2 cellular contexts compared by ENCODE assay signal in the genomic region with DNA sequence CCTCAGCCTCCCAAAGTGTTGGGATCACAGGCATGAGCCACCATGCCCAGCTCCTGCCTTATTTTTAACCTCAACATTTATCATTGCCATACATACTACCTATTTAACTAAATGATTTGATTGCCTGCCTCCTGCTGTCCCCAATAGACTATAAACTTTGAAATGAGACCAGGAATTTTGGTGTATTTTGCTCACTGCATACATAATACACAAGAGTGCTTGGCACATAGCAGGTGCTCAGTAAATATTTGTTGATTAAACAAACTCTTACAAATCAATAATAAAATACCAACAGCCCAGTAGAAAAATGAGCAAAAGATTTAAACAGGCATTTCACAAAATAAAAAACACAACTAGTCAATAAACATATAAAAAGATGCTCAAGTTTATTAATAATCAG.
TF ChIP-seq lines count a peak whose summit lies in the region.

No MANE protein-coding gene starts in this region.

TF ChIP-seq in liver, 16 proteins besides CTCF, POLR2A, EP300 and RAD21 (continued from another document):
- no peak for TF ChIP-seq TAF1 (conservative IDR thresholded peaks at IDR 0.05)
- TF ChIP-seq, protein P1, sequence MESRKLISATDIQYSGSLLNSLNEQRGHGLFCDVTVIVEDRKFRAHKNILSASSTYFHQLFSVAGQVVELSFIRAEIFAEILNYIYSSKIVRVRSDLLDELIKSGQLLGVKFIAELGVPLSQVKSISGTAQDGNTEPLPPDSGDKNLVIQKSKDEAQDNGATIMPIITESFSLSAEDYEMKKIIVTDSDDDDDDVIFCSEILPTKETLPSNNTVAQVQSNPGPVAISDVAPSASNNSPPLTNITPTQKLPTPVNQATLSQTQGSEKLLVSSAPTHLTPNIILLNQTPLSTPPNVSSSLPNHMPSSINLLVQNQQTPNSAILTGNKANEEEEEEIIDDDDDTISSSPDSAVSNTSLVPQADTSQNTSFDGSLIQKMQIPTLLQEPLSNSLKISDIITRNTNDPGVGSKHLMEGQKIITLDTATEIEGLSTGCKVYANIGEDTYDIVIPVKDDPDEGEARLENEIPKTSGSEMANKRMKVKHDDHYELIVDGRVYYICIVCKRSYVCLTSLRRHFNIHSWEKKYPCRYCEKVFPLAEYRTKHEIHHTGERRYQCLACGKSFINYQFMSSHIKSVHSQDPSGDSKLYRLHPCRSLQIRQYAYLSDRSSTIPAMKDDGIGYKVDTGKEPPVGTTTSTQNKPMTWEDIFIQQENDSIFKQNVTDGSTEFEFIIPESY (IDR thresholded peaks at IDR 0.05): peak; percentile 28
- TF ChIP-seq JUND (IDR thresholded peaks at IDR 0.05): peak in 1 of 2 donors; percentile 27
- TF ChIP-seq RXRA (IDR thresholded peaks at IDR 0.05): peak; percentile 40 to 57
- TF ChIP-seq FOXA2 (IDR thresholded peaks at IDR 0.05): peak; percentile 10
- peak; percentile 19 for TF ChIP-seq FOXA1 (IDR thresholded peaks at IDR 0.05)
- TF ChIP-seq YY1 (IDR thresholded peaks at IDR 0.05): no peak
- no peak for TF ChIP-seq HNF4G (IDR thresholded peaks at IDR 0.05)
- TF ChIP-seq HNF4A (conservative IDR thresholded peaks at IDR 0.05): peak; percentile 77 to 78

TF ChIP-seq in HepG2, 621 proteins besides CTCF, POLR2A, EP300 and RAD21:
- TF ChIP-seq, protein P2, sequence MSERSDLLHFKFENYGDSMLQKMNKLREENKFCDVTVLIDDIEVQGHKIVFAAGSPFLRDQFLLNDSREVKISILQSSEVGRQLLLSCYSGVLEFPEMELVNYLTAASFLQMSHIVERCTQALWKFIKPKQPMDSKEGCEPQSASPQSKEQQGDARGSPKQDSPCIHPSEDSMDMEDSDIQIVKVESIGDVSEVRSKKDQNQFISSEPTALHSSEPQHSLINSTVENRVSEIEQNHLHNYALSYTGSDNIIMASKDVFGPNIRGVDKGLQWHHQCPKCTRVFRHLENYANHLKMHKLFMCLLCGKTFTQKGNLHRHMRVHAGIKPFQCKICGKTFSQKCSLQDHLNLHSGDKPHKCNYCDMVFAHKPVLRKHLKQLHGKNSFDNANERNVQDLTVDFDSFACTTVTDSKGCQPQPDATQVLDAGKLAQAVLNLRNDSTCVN (CRISPR knock-in tag; IDR thresholded peaks at IDR 0.05; ENCODE audit: borderline replicate concordance): no peak
- no peak for TF ChIP-seq ZNF138 (CRISPR knock-in tag; IDR thresholded peaks at IDR 0.05; ENCODE audit: low read depth)
